In genomic region chr5:136279314-136279713, GRCh38 we compare ENCODE assay signal across 16 cellular contexts.
A peak's percentile ranks its signal among the peaks of the same experiment; 100 is the strongest.
DNase-seq lines count a peak whose midpoint lies in the region; ATAC-seq, FAIRE-seq and TF ChIP-seq lines count a peak whose summit lies in the region.
"Had no signal": no experiment of that assay in that cellular context is flagged by ENCODE, and none has a peak within 500 bp of the region (broad histone marks: within the 10 kb centered on the region; RNA-seq: fewer than 3 reads in every experiment).

No MANE protein-coding gene starts in this region.

- H3K4me1 ChIP-seq in GM23248 (ENCODE audit: insufficient read depth) (no peaks in the 10 kb centered on the region), astrocyte (ENCODE audit: insufficient read depth, low read length) (no peaks in the 10 kb centered on the region), parathyroid adenoma (peaks cover 3% of the 10 kb centered on the region), gastrocnemius medialis (no peaks in the 10 kb centered on the region), H9 (ENCODE audit: insufficient read depth, low read length) (no peaks in the 10 kb centered on the region)

- no peak overlapping the region for H3K14ac ChIP-seq in H9 (ENCODE audit: insufficient read depth, low read length)

- peaks cover 7% of the 10 kb centered on the region for H3K4me1 Mint-ChIP-seq in astrocyte (ENCODE audit: low read depth, unreplicated experiment)
- peaks cover 0 to 5% of the 10 kb centered on the region in 2 experiments; a peak in 2 of 4 replicates for H3K4me1 Mint-ChIP-seq in H9
- H3K4me1 Mint-ChIP-seq: CD14-positive monocyte, GM23338 had no signal

- no peak overlapping the region for H3T11ph ChIP-seq in H9 (ENCODE audit: low read length)

- H3K27ac Mint-ChIP-seq in astrocyte (ENCODE audit: unreplicated experiment) (no peak overlapping the region), H9 (no peak overlapping the region; a peak in 1 of 7 replicates)
- H3K27ac Mint-ChIP-seq: CD14-positive monocyte, GM23338 had no signal

- H3K79me2 ChIP-seq in GM23248 (ENCODE audit: insufficient read depth) = no peaks in the 10 kb centered on the region
- no peaks in the 10 kb centered on the region for H3K79me2 ChIP-seq in astrocyte (ENCODE audit: insufficient read depth, low read length)
- H3K79me2 ChIP-seq in parathyroid adenoma = no peaks in the 10 kb centered on the region
- no peaks in the 10 kb centered on the region for H3K79me2 ChIP-seq in H9 (ENCODE audit: insufficient read depth, low read length)

- H3K27me3 ChIP-seq in GM23248 (replicated peaks; ENCODE audit: insufficient read depth) (peaks cover 6% of the 10 kb centered on the region; the same call in 1 of the 2 replicates), astrocyte (ENCODE audit: insufficient read depth, low read length) (no peaks in the 10 kb centered on the region), parathyroid adenoma (ENCODE audit: control insufficient read depth, insufficient read depth, low read length) (no peaks in the 10 kb centered on the region), gastrocnemius medialis (no peaks in the 10 kb centered on the region), H9 (ENCODE audit: insufficient read depth, low read length) (no peaks in the 10 kb centered on the region)

- no peak overlapping the region for H3K56ac ChIP-seq in H9 (ENCODE audit: insufficient read length, low read depth, low read length)

- WGBS in GM23248 (ENCODE audit: low coverage in 1 of 2, low lambda C conversion rate in 2 of 2, missing lambda C conversion rate in 2 of 2), 2 experiments = 38 to 55% methylated on average over 3 to 4 of the region's 4 CpGs
- WGBS in H9 (ENCODE audit: extremely low coverage, insufficient read length, low lambda C conversion rate) = no CpG with 5 or more reads among the region's 4 CpGs

- no peak for FAIRE-seq in astrocyte (lab: Jason Lieb, UNC)

- no peak for TF ChIP-seq POLR2A in gastrocnemius medialis (IDR thresholded peaks at IDR 0.05)

- no peak overlapping the region for H4K8ac ChIP-seq in H9 (replicated peaks; ENCODE audit: insufficient read length, low read depth, low read length)

- no peak overlapping the region for H2BK20ac ChIP-seq in H9 (ENCODE audit: low read depth, low read length, poor library complexity, severe bottlenecking)

- H3F3A ChIP-seq in GM23248 (ENCODE audit: insufficient read depth) = no peaks in the 10 kb centered on the region

- no peak overlapping the region for H2BK5ac ChIP-seq in H9 (ENCODE audit: insufficient read length, low read length)

- H3K4me3 ChIP-seq in GM23248 = no peak overlapping the region
- H3K4me3 ChIP-seq in astrocyte (ENCODE audit: insufficient read depth, low read depth, low read length) = no peak overlapping the region
- no peak overlapping the region for H3K4me3 ChIP-seq in parathyroid adenoma (ENCODE audit: low read depth, low read length)
- H3K4me3 ChIP-seq in gastrocnemius medialis = no peak overlapping the region
- H3K4me3 ChIP-seq: GM23338, SK-N-MC had no signal

- no peak overlapping the region for H2BK120ac ChIP-seq in H9 (ENCODE audit: low read depth, low read length, poor library complexity, severe bottlenecking)

- H3K36me3 Mint-ChIP-seq in astrocyte (ENCODE audit: low read depth, unreplicated experiment) (no peaks in the 10 kb centered on the region), H9 (ENCODE audit: insufficient read depth in 1 of 3, low read depth in 3 of 3) (no peaks in the 10 kb centered on the region)
- H3K36me3 Mint-ChIP-seq: CD14-positive monocyte had no signal

- H4K91ac ChIP-seq in H9 (ENCODE audit: insufficient read length, low read depth, low read length) = no peak overlapping the region

- H3K4me2 ChIP-seq in GM23248 (ENCODE audit: unreplicated experiment) (no peak overlapping the region), astrocyte (ENCODE audit: low read length) (peak overlapping the region; percentile 23), parathyroid adenoma (ENCODE audit: low read length) (no peak overlapping the region), H9 (ENCODE audit: insufficient read depth, insufficient read length, low read length) (no peak overlapping the region)
- H3K4me2 ChIP-seq: GM23338 had no signal

- H3K36me3 ChIP-seq in GM23248 (ENCODE audit: low read depth) (no peaks in the 10 kb centered on the region), astrocyte (ENCODE audit: insufficient read depth, low read length) (no peaks in the 10 kb centered on the region), parathyroid adenoma (ENCODE audit: control insufficient read depth, insufficient read depth, low read length) (no peaks in the 10 kb centered on the region), gastrocnemius medialis (no peaks in the 10 kb centered on the region)

- H3K9me3 Mint-ChIP-seq in astrocyte (ENCODE audit: unreplicated experiment) (no peaks in the 10 kb centered on the region), H9 (no peaks in the 10 kb centered on the region)
- H3K9me3 Mint-ChIP-seq: GM23338 had no signal

- H3K27me3 Mint-ChIP-seq in astrocyte (ENCODE audit: low read depth, unreplicated experiment) (peaks cover 7% of the 10 kb centered on the region), H9 (ENCODE audit: low read depth) (peaks cover 3% of the 10 kb centered on the region)

- in situ Hi-C loops in GM23248 (cut with MboI) = no loop called here
- in situ Hi-C loops in gastrocnemius medialis (cut with MboI; ENCODE audit: low sequenced_read_pairs in 4 of 4) = no loop called here

- TF ChIP-seq CTCF in astrocyte (IDR thresholded peaks at IDR 0.05; ENCODE audit: insufficient read depth, low read depth, low read length) (no peak), parathyroid adenoma (IDR thresholded peaks at IDR 0.05) (no peak), gastrocnemius medialis (IDR thresholded peaks at IDR 0.05 in 4 of 5, conservative IDR thresholded peaks at IDR 0.05 in 1 of 5) (no peak), H9 (conservative IDR thresholded peaks at IDR 0.05) (no peak)

- H2BK15ac ChIP-seq in H9 (ENCODE audit: low read depth, low read length) = no peak overlapping the region

- no peak overlapping the region for H2AFZ ChIP-seq in GM23248
- H2AFZ ChIP-seq in astrocyte (ENCODE audit: low read depth, low read length) = no peak overlapping the region
- H2AFZ ChIP-seq in parathyroid adenoma = peak overlapping the region; percentile 51
- no peak overlapping the region for H2AFZ ChIP-seq in H9 (ENCODE audit: low read length)
- H2AFZ ChIP-seq: GM23338 had no signal

- DNase-seq in COLO829 (ENCODE audit: low spot score) (peak; percentile 3), GM23248 (peak; percentile 34), astrocyte (ENCODE audit: low read depth) (peak; percentile 12), gastrocnemius medialis (no peak), H9 (no peak), iPS-NIHi7 (ENCODE audit: extremely low spot score) (no peak)
- no peak for DNase-seq in activated naive CD4-positive, alpha-beta T cell treated with anti-CD3 and anti-CD28 coated beads, Interleukin-2, amount 50 U/mL, for 16 hours
- DNase-seq: DMS79 treated with DMSO at 0.1 percent for 48 hours, NCI-H1417 treated with DMSO at 0.1 percent for 48 hours, NCI-H1930, NCI-H774, SHP77 had no signal

- no peaks in the 10 kb centered on the region for H3K9me2 ChIP-seq in GM23248 (ENCODE audit: insufficient read depth)

- no peaks in the 10 kb centered on the region for H3K79me1 ChIP-seq in H9 (ENCODE audit: insufficient read depth, low read depth, low read length, poor library complexity, severe bottlenecking)

- no peak overlapping the region for H3K18ac ChIP-seq in H9 (ENCODE audit: insufficient read length, low read depth, low read length)

- no peaks in the 10 kb centered on the region for H3K23me2 ChIP-seq in H9 (ENCODE audit: insufficient read length, low read depth, low read length, poor library complexity, severe bottlenecking)

- H3K4me3 Mint-ChIP-seq in astrocyte (ENCODE audit: unreplicated experiment) (no peak overlapping the region), H9 (no peak overlapping the region)
- H3K4me3 Mint-ChIP-seq: CD14-positive monocyte, GM23338 had no signal

- H4K20me1 ChIP-seq in GM23248 (ENCODE audit: insufficient read depth) (no peaks in the 10 kb centered on the region), astrocyte (ENCODE audit: insufficient read depth, low read length) (no peaks in the 10 kb centered on the region), H9 (ENCODE audit: control insufficient read depth, insufficient read depth, insufficient read length) (no peaks in the 10 kb centered on the region)

- H2BK12ac ChIP-seq in H9 (ENCODE audit: insufficient read length, low read depth, low read length) = no peak overlapping the region

- H3K27ac ChIP-seq in GM23248 = no peak overlapping the region
- no peak overlapping the region for H3K27ac ChIP-seq in astrocyte (ENCODE audit: low read depth, low read length)
- H3K27ac ChIP-seq in parathyroid adenoma = no peak overlapping the region
- no peak overlapping the region for H3K27ac ChIP-seq in gastrocnemius medialis
- no peak overlapping the region for H3K27ac ChIP-seq in H9 (ENCODE audit: insufficient read length, low read depth, low read length)
- H3K27ac ChIP-seq: SK-N-MC had no signal

- H2AK5ac ChIP-seq in H9 (ENCODE audit: insufficient read length, low read length) = no peak overlapping the region

- H3K9me3 ChIP-seq in GM23248 (ENCODE audit: low read depth) = no peaks in the 10 kb centered on the region
- no peaks in the 10 kb centered on the region for H3K9me3 ChIP-seq in astrocyte (ENCODE audit: insufficient read depth, low read depth, low read length)
- no peaks in the 10 kb centered on the region for H3K9me3 ChIP-seq in parathyroid adenoma (ENCODE audit: control insufficient read depth, low read length)
- H3K9me3 ChIP-seq in gastrocnemius medialis = no peaks in the 10 kb centered on the region
- H3K9me3 ChIP-seq in H9 (ENCODE audit: control insufficient read depth, low read depth, low read length) = no peaks in the 10 kb centered on the region

- H4K5ac ChIP-seq in H9 (ENCODE audit: insufficient read length, low read depth, low read length) = no peak overlapping the region

- ATAC-seq in gastrocnemius medialis = no peak
- ATAC-seq: GM23338 had no signal

- intact Hi-C loops in gastrocnemius medialis (cut with DNase I; ENCODE audit: low total_unique reads) = no loop called here

- no peak overlapping the region for H3K23ac ChIP-seq in H9 (ENCODE audit: insufficient read length, low read depth, low read length)

- H3K9ac ChIP-seq in GM23248 = no peak overlapping the region
- H3K9ac ChIP-seq in astrocyte (ENCODE audit: low read length) = no peak overlapping the region
- no peak overlapping the region for H3K9ac ChIP-seq in parathyroid adenoma
- no peak overlapping the region for H3K9ac ChIP-seq in H9 (ENCODE audit: extremely low read depth, insufficient read length, low read length)

- no peak overlapping the region for H3K4ac ChIP-seq in H9 (ENCODE audit: low read depth, low read length)

Comparison
In these comparisons a context has a peak if more than half of its experiments do, and no peak if none do; other contexts are left out.
1. DNase-seq: peak in COLO829 (single experiment), GM23248 (single experiment) and astrocyte (single experiment); none in activated naive CD4-positive, alpha-beta T cell treated with anti-CD3 and anti-CD28 coated beads, Interleukin-2, amount 50 U/mL, for 16 hours (single experiment), gastrocnemius medialis (0 of 2), H9 (single experiment) and iPS-NIHi7 (single experiment).